ENCODE assay signal across 8 cellular contexts in the genomic region with DNA sequence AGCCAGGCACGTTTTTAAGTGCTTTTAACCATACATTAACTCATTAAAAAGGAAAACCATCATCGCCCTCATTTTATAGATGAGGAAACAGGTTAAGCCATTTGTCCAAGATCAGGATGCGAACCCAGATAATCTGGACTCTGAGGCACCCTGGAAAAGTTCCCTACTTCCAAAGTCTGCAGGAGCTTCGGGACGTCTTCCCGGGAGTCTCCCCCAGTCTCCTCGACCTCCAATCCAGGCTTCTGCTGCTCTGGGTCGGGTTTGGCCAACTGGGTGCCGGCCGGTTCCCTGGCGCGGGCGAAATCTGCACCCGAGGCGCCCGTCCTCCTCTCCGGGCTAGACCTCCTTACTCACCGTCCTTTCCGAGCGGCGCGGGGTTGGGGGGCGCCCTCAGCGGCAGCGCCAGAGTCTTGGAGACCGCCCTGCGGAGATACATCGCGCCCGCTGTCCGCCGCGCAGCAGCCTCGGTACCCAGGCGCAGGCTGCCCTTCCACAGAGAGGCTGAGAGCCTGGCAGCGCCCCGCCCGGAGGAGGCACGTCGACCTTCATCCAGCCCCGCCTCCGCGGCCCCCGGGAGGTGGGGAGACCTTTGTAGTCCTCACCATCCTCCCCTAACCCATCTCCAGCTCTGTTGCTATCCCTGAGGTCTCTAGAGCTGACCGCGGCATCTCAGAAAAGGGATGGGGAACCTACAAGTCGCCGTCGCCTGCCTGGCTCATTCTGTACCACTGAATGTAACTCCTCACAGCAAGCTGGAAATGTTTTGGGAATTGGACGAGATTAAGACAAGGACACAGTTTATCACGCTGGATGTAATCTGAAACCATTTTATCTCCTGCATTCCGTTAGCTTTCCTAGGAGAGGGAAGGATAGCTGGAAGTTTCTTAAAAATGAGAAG. TPM values are rescaled to one million over a fixed set of nuclear protein-coding genes. Genes with fewer than 3 reads are reported as not detected.
DNase-seq lines count a peak whose midpoint lies in the region; ATAC-seq and TF ChIP-seq lines count a peak whose summit lies in the region.

A gene (minus strand): TSS at position 503 of the 898 bp plus-strand sequence. CDS start 67 bp downstream, at position 436.

- TF ChIP-seq CTCF in AG04450 (IDR thresholded peaks at IDR 0.05; ENCODE audit: low read depth, low read length) (no peak), HFFc6 (IDR thresholded peaks at IDR 0.05) (no peak; the same call in 1 of the 2 replicates), fibroblast of lung (conservative IDR thresholded peaks at IDR 0.05 in 1 of 2, IDR thresholded peaks at IDR 0.05 in 1 of 2; ENCODE audit: low read depth in 1 of 2, low read length in 2 of 2) (no peak)

- H3K9ac ChIP-seq in fibroblast of lung (ENCODE audit: insufficient read depth, low read length): peak within 1 kb of the TSS; percentile 13

- ATAC-seq in natural killer cell treated with Interleukin-12 subunit alpha and Interleukin-12 subunit beta and Interleukin-15 and Interleukin-18, amount 100 ng/mL, for 72 hours: peak; percentile 78 to 79
- ATAC-seq in HG03196 (IDR thresholded peaks at IDR 0.05; ENCODE audit: unreplicated experiment) (no peak), HG03442 (IDR thresholded peaks at IDR 0.05; ENCODE audit: unreplicated experiment) (no peak)

- no peaks in the 10 kb centered on the region for H3K4me1 ChIP-seq in fibroblast of lung (ENCODE audit: control insufficient read depth, extremely low read depth, insufficient read depth, low read length)

- no peak within 1 kb of the TSS for H3K27ac Mint-ChIP-seq in HFFc6
- no peak within 1 kb of the TSS for H3K27ac Mint-ChIP-seq in natural killer cell treated with Interleukin-12 subunit alpha and Interleukin-12 subunit beta and Interleukin-15 and Interleukin-18, amount 100 ng/mL, for 72 hours

- peak within 1 kb of the TSS; percentile 87 for H3K4me3 Mint-ChIP-seq in HFFc6
- peak within 1 kb of the TSS; percentile 86 for H3K4me3 Mint-ChIP-seq in natural killer cell treated with Interleukin-12 subunit alpha and Interleukin-12 subunit beta and Interleukin-15 and Interleukin-18, amount 100 ng/mL, for 72 hours

- H3K4me3 ChIP-seq in AG04450 (ENCODE audit: low read depth, low read length): peak within 1 kb of the TSS; percentile 69
- H3K4me3 ChIP-seq in fibroblast of lung (replicated peaks in 1 of 4; ENCODE audit: control extremely low read depth in 1 of 4, insufficient read depth in 1 of 4, low read depth in 3 of 4, low read length in 4 of 4): peak within 1 kb of the TSS; percentile 49 to 61 (median 53)

- H3K4me2 ChIP-seq in fibroblast of lung (ENCODE audit: extremely low read depth, insufficient read depth, low read length): peak within 1 kb of the TSS; percentile 55

- H3K79me2 ChIP-seq in fibroblast of lung (ENCODE audit: control insufficient read depth, insufficient read depth, low read length): no peaks in the 10 kb centered on the region

- H3K36me3 Mint-ChIP-seq in HFFc6 (ENCODE audit: low read depth): peaks cover 13% of the 10 kb centered on the region
- peaks cover 6% of the 10 kb centered on the region for H3K36me3 Mint-ChIP-seq in natural killer cell treated with Interleukin-12 subunit alpha and Interleukin-12 subunit beta and Interleukin-15 and Interleukin-18, amount 100 ng/mL, for 72 hours

- POLR2A ChIA-PET in AG04450 (lab: Yijun Ruan, JAX): interaction anchor here (0.7 to 1.2 kb wide), 2 partner anchors 21 to 33 kb away, joined by 3 read pairs; a partner anchor contains a TSS

- no peaks in the 10 kb centered on the region for H3K9me3 ChIP-seq in AG04450 (ENCODE audit: control insufficient read depth, insufficient read depth, low read length)
- H3K9me3 ChIP-seq in fibroblast of lung (ENCODE audit: control insufficient read depth, insufficient read depth, low read depth, low read length): no peaks in the 10 kb centered on the region

- H2AFZ ChIP-seq in fibroblast of lung (ENCODE audit: low read length): peak within 1 kb of the TSS; percentile 84

- H3K9me3 Mint-ChIP-seq in HFFc6: peaks cover 7% of the 10 kb centered on the region; the same call in 1 of the 2 replicates
- no peaks in the 10 kb centered on the region for H3K9me3 Mint-ChIP-seq in natural killer cell treated with Interleukin-12 subunit alpha and Interleukin-12 subunit beta and Interleukin-15 and Interleukin-18, amount 100 ng/mL, for 72 hours

- no peak for DNase-seq in AG04450 (ENCODE audit: low read depth, low spot score)
- no peak for DNase-seq in HFFc6
- DNase-seq in activated T-cell treated with anti-CD3 and anti-CD28 coated beads for 1 hour (ENCODE audit: low read depth): peak; percentile 10
- peak; percentile 28 to 51 for DNase-seq in fibroblast of lung (ENCODE audit: low read depth in 2 of 2)
- DNase-seq in natural killer cell treated with Interleukin-12 subunit alpha and Interleukin-12 subunit beta and Interleukin-15 and Interleukin-18, amount 100 ng/mL, for 72 hours (ENCODE audit: low spot score): peak; percentile 61
- no peak for DNase-seq in NCI-H2196 (lab: John Stamatoyannopoulos, UW; ENCODE audit: unreplicated experiment)

- H3K4me1 Mint-ChIP-seq in HFFc6 (ENCODE audit: low read depth): peaks cover 53% of the 10 kb centered on the region
- peaks cover 15 to 16% of the 10 kb centered on the region in 2 donors for H3K4me1 Mint-ChIP-seq in natural killer cell treated with Interleukin-12 subunit alpha and Interleukin-12 subunit beta and Interleukin-15 and Interleukin-18, amount 100 ng/mL, for 72 hours (ENCODE audit: low read depth in 2 of 2)

- no peaks in the 10 kb centered on the region for H3K36me3 ChIP-seq in fibroblast of lung (ENCODE audit: control insufficient read depth, insufficient read depth, low read length)

- CTCF ChIA-PET in AG04450 (lab: Charles Lee): interaction anchor here (0.6 to 4.9 kb wide), 3 partner anchors 16 to 828 kb away, joined by 3 to 44 read pairs (median 3); no protein-coding TSS in a partner anchor

- H3K27ac ChIP-seq in AG04450 (ENCODE audit: low read depth, low read length): peak within 1 kb of the TSS; percentile 59
- no peak within 1 kb of the TSS for H3K27ac ChIP-seq in fibroblast of lung (ENCODE audit: insufficient read depth, low read length)

- H3K27me3 ChIP-seq in AG04450 (ENCODE audit: control insufficient read depth, insufficient read depth, low read length) (no peaks in the 10 kb centered on the region), fibroblast of lung (ENCODE audit: control insufficient read depth, insufficient read depth, low read length) (no peaks in the 10 kb centered on the region)

- no peaks in the 10 kb centered on the region for H4K20me1 ChIP-seq in fibroblast of lung (ENCODE audit: control insufficient read depth, extremely low read depth, insufficient read depth, low read length)

- no peaks in the 10 kb centered on the region for H3K27me3 Mint-ChIP-seq in HFFc6 (ENCODE audit: insufficient read depth)
- H3K27me3 Mint-ChIP-seq in natural killer cell treated with Interleukin-12 subunit alpha and Interleukin-12 subunit beta and Interleukin-15 and Interleukin-18, amount 100 ng/mL, for 72 hours: peaks cover 25 to 36% of the 10 kb centered on the region in 2 donors

RNA-seq across cellular contexts. Expression of the gene that starts here (rescaled TPM):
- polyA plus RNA-seq in AG04450 (2011; rRNA removed): 42.6 and 57.7 TPM in 2 replicates
- polyA minus RNA-seq in AG04450 (2011; rRNA and poly(A)+ RNA removed): 14.7 and 14.9 TPM in 2 replicates
- 10 to 100 TPM; 10.4 to 38.5 (median 11.8) TPM for total RNA-seq in HFFc6 (2021; fragmentation: NEBNext Ultra II Directional; extraction: Animal tissue kit (Norgen Biotek cat#: 25700))
- 12.3 and 15.2 TPM in 2 replicates for total RNA-seq in fibroblast of lung
- 18.2 and 18.8 TPM in 2 replicates for polyA plus RNA-seq in fibroblast of lung
- polyA plus RNA-seq in fibroblast of lung (2012): 12.3 and 13.1 TPM in 2 replicates
- polyA minus RNA-seq in fibroblast of lung (ENCODE audit: low replicate concordance): 0.48 TPM in 1 of 2 replicates, not detected in the other
- under 1 TPM in 1 of 2 donors, not detected in 1; 0.21 TPM for total RNA-seq in natural killer cell treated with Interleukin-12 subunit alpha and Interleukin-12 subunit beta and Interleukin-15 and Interleukin-18, amount 100 ng/mL, for 72 hours

Comparison
In these comparisons a context has a peak if more than half of its experiments do, and no peak if none do; other contexts are left out.
1. RNA of the gene that starts here (total RNA-seq): 12.3 to 15.2 TPM in fibroblast of lung and 10.4 to 38.5 TPM in HFFc6; 0.21 TPM in natural killer cell treated with Interleukin-12 subunit alpha and Interleukin-12 subunit beta and Interleukin-15 and Interleukin-18, amount 100 ng/mL, for 72 hours; every median in the first group is over 4 times any median in the second.
2. Peak in DNase-seq and ATAC-seq in natural killer cell treated with Interleukin-12 subunit alpha and Interleukin-12 subunit beta and Interleukin-15 and Interleukin-18, amount 100 ng/mL, for 72 hours; RNA of the gene not detected or under 1 TPM.
3. DNase-seq: peak in activated T-cell treated with anti-CD3 and anti-CD28 coated beads for 1 hour (single experiment) and fibroblast of lung (2 of 2); none in AG04450 (single experiment), HFFc6 (single experiment) and NCI-H2196 (single experiment).